Comparison of ENCODE assay signal across 2 cellular contexts in the genomic region with DNA sequence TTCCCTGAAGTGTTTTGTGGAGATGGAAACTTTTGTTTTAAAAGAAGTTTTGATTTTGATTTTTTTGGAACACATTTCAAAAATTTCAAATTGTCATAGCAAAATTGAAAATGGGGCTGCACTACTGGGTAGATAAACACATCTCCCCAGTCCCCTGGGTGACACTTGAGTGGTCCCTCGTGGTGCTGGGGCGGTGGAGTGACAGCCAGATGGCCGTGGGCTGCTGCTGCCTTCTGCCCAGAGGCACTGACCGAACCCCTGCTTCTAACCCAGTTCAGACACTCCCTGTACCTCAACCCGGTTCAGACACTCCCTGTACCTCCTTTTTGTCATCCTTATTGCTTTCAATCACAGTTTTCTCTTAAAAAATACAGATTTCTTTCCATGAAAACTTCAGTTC.
TF ChIP-seq lines count a peak whose summit lies in the region.

No MANE protein-coding gene starts in this region.

TF ChIP-seq in GM23338, 12 proteins besides CTCF, POLR2A, EP300 and RAD21 (continued from another document):
- no peak for TF ChIP-seq ZNF331 (CRISPR knock-in tag; IDR thresholded peaks at IDR 0.05; ENCODE audit: low read depth)
- TF ChIP-seq EZH2phosphoT487 (IDR thresholded peaks at IDR 0.05; ENCODE audit: unreplicated experiment) = no peak
- no peak for TF ChIP-seq STAT1 (IDR thresholded peaks at IDR 0.05; ENCODE audit: unreplicated experiment)
- TF ChIP-seq NANOG (IDR thresholded peaks at IDR 0.05; ENCODE audit: borderline replicate concordance) = no peak
- TF ChIP-seq ZNF114 (CRISPR knock-in tag; IDR thresholded peaks at IDR 0.05) = no peak
- TF ChIP-seq, protein P1, sequence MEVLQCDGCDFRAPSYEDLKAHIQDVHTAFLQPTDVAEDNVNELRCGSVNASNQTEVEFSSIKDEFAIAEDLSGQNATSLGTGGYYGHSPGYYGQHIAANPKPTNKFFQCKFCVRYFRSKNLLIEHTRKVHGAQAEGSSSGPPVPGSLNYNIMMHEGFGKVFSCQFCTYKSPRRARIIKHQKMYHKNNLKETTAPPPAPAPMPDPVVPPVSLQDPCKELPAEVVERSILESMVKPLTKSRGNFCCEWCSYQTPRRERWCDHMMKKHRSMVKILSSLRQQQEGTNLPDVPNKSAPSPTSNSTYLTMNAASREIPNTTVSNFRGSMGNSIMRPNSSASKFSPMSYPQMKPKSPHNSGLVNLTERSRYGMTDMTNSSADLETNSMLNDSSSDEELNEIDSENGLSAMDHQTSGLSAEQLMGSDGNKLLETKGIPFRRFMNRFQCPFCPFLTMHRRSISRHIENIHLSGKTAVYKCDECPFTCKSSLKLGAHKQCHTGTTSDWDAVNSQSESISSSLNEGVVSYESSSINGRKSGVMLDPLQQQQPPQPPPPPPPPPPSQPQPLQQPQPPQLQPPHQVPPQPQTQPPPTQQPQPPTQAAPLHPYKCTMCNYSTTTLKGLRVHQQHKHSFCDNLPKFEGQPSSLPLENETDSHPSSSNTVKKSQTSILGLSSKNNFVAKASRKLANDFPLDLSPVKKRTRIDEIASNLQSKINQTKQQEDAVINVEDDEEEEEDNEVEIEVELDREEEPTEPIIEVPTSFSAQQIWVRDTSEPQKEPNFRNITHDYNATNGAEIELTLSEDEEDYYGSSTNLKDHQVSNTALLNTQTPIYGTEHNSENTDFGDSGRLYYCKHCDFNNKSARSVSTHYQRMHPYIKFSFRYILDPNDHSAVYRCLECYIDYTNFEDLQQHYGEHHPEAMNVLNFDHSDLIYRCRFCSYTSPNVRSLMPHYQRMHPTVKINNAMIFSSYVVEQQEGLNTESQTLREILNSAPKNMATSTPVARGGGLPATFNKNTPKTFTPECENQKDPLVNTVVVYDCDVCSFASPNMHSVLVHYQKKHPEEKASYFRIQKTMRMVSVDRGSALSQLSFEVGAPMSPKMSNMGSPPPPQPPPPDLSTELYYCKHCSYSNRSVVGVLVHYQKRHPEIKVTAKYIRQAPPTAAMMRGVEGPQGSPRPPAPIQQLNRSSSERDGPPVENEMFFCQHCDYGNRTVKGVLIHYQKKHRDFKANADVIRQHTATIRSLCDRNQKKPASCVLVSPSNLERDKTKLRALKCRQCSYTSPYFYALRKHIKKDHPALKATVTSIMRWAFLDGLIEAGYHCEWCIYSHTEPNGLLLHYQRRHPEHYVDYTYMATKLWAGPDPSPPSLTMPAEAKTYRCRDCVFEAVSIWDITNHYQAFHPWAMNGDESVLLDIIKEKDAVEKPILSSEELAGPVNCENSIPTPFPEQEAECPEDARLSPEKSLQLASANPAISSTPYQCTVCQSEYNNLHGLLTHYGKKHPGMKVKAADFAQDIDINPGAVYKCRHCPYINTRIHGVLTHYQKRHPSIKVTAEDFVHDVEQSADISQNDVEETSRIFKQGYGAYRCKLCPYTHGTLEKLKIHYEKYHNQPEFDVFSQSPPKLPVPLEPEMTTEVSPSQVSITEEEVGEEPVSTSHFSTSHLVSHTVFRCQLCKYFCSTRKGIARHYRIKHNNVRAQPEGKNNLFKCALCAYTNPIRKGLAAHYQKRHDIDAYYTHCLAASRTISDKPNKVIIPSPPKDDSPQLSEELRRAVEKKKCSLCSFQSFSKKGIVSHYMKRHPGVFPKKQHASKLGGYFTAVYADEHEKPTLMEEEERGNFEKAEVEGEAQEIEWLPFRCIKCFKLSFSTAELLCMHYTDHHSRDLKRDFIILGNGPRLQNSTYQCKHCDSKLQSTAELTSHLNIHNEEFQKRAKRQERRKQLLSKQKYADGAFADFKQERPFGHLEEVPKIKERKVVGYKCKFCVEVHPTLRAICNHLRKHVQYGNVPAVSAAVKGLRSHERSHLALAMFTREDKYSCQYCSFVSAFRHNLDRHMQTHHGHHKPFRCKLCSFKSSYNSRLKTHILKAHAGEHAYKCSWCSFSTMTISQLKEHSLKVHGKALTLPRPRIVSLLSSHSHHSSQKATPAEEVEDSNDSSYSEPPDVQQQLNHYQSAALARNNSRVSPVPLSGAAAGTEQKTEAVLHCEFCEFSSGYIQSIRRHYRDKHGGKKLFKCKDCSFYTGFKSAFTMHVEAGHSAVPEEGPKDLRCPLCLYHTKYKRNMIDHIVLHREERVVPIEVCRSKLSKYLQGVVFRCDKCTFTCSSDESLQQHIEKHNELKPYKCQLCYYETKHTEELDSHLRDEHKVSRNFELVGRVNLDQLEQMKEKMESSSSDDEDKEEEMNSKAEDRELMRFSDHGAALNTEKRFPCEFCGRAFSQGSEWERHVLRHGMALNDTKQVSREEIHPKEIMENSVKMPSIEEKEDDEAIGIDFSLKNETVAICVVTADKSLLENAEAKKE (CRISPR knock-in tag; IDR thresholded peaks at IDR 0.05) = no peak

TF ChIP-seq in WTC11, 78 proteins besides CTCF, POLR2A, EP300 and RAD21:
- TF ChIP-seq, protein P2, sequence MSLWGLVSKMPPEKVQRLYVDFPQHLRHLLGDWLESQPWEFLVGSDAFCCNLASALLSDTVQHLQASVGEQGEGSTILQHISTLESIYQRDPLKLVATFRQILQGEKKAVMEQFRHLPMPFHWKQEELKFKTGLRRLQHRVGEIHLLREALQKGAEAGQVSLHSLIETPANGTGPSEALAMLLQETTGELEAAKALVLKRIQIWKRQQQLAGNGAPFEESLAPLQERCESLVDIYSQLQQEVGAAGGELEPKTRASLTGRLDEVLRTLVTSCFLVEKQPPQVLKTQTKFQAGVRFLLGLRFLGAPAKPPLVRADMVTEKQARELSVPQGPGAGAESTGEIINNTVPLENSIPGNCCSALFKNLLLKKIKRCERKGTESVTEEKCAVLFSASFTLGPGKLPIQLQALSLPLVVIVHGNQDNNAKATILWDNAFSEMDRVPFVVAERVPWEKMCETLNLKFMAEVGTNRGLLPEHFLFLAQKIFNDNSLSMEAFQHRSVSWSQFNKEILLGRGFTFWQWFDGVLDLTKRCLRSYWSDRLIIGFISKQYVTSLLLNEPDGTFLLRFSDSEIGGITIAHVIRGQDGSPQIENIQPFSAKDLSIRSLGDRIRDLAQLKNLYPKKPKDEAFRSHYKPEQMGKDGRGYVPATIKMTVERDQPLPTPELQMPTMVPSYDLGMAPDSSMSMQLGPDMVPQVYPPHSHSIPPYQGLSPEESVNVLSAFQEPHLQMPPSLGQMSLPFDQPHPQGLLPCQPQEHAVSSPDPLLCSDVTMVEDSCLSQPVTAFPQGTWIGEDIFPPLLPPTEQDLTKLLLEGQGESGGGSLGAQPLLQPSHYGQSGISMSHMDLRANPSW (CRISPR knock-in tag; conservative IDR thresholded peaks at IDR 0.05; ENCODE audit: low read depth) = no peak
- TF ChIP-seq TEAD4 (CRISPR knock-in tag; IDR thresholded peaks at IDR 0.05) (no peak), ZNF121 (CRISPR knock-in tag; IDR thresholded peaks at IDR 0.05) (no peak), ZNF232 (CRISPR knock-in tag; IDR thresholded peaks at IDR 0.05) (no peak), FOXK1 (CRISPR knock-in tag; IDR thresholded peaks at IDR 0.05) (no peak), ZNF317 (CRISPR knock-in tag; IDR thresholded peaks at IDR 0.05; ENCODE audit: borderline replicate concordance, low read depth) (no peak), ZNF423 (CRISPR knock-in tag; IDR thresholded peaks at IDR 0.05) (no peak), SMAD3 (CRISPR knock-in tag; IDR thresholded peaks at IDR 0.05; ENCODE audit: borderline replicate concordance) (no peak)
- TF ChIP-seq, protein P3, sequence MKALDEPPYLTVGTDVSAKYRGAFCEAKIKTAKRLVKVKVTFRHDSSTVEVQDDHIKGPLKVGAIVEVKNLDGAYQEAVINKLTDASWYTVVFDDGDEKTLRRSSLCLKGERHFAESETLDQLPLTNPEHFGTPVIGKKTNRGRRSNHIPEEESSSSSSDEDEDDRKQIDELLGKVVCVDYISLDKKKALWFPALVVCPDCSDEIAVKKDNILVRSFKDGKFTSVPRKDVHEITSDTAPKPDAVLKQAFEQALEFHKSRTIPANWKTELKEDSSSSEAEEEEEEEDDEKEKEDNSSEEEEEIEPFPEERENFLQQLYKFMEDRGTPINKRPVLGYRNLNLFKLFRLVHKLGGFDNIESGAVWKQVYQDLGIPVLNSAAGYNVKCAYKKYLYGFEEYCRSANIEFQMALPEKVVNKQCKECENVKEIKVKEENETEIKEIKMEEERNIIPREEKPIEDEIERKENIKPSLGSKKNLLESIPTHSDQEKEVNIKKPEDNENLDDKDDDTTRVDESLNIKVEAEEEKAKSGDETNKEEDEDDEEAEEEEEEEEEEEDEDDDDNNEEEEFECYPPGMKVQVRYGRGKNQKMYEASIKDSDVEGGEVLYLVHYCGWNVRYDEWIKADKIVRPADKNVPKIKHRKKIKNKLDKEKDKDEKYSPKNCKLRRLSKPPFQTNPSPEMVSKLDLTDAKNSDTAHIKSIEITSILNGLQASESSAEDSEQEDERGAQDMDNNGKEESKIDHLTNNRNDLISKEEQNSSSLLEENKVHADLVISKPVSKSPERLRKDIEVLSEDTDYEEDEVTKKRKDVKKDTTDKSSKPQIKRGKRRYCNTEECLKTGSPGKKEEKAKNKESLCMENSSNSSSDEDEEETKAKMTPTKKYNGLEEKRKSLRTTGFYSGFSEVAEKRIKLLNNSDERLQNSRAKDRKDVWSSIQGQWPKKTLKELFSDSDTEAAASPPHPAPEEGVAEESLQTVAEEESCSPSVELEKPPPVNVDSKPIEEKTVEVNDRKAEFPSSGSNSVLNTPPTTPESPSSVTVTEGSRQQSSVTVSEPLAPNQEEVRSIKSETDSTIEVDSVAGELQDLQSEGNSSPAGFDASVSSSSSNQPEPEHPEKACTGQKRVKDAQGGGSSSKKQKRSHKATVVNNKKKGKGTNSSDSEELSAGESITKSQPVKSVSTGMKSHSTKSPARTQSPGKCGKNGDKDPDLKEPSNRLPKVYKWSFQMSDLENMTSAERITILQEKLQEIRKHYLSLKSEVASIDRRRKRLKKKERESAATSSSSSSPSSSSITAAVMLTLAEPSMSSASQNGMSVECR (CRISPR knock-in tag; IDR thresholded peaks at IDR 0.05; ENCODE audit: borderline replicate concordance) = no peak
- TF ChIP-seq, protein P4, sequence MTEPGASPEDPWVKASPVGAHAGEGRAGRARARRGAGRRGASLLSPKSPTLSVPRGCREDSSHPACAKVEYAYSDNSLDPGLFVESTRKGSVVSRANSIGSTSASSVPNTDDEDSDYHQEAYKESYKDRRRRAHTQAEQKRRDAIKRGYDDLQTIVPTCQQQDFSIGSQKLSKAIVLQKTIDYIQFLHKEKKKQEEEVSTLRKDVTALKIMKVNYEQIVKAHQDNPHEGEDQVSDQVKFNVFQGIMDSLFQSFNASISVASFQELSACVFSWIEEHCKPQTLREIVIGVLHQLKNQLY (CRISPR knock-in tag; IDR thresholded peaks at IDR 0.05) = no peak
TF ChIP-seq in WTC11: peak in this region for 0.
